Comparison of ENCODE assay signal across 16 cellular contexts in genomic region chr1:206926286-206926685, GRCh38. TPM values are rescaled to one million over a fixed set of nuclear protein-coding genes. Genes with fewer than 3 reads are reported as not detected.
DNase-seq lines count a peak whose midpoint lies in the region; ATAC-seq and TF ChIP-seq lines count a peak whose summit lies in the region.
"Had no signal": no experiment of that assay in that cellular context is flagged by ENCODE, and none has a peak within 500 bp of the region (broad histone marks: within the 10 kb centered on the region; RNA-seq: fewer than 3 reads in every experiment).

No MANE protein-coding gene starts in this region.

- H3K36me3 ChIP-seq in Peyer's patch, result no peaks in the 10 kb centered on the region

- H3K4me1 ChIP-seq in Peyer's patch, result peaks cover 0 to 49% (median 41%) of the 10 kb centered on the region in 4 donors

- H3K27ac ChIP-seq in Peyer's patch, result peak overlapping the region; percentile 11 to 54 (median 50)
- H3K27ac ChIP-seq: RWPE1 had no signal

- no peak overlapping the region for H3K4me3 Mint-ChIP-seq in stimulated activated naive CD8-positive, alpha-beta T cell treated with anti-CD3 and anti-CD28 coated beads, Interleukin-15, Interleukin-2, amounts not matched to agents 100 ng/mL and 50 ng/mL, for 24 hours
- H3K4me3 Mint-ChIP-seq in stimulated activated naive CD8-positive, alpha-beta T cell treated with anti-CD3 and anti-CD28 coated beads, Interleukin-15, amount 100 ng/mL, for 72 hours, result no peak overlapping the region
- H3K4me3 Mint-ChIP-seq: H9 had no signal

- intact Hi-C loops in left colon (cut with DNase I, micrococcal nuclease), result no loop called here

- H3K27me3 ChIP-seq in Peyer's patch, result no peaks in the 10 kb centered on the region

- no peak for TF ChIP-seq CTCF in Peyer's patch (IDR thresholded peaks at IDR 0.05)

- H3K9me3 Mint-ChIP-seq in stimulated activated naive CD8-positive, alpha-beta T cell treated with anti-CD3 and anti-CD28 coated beads, Interleukin-15, Interleukin-2, amounts not matched to agents 100 ng/mL and 50 ng/mL, for 24 hours, result no peaks in the 10 kb centered on the region
- no peaks in the 10 kb centered on the region for H3K9me3 Mint-ChIP-seq in stimulated activated naive CD8-positive, alpha-beta T cell treated with anti-CD3 and anti-CD28 coated beads, Interleukin-15, amount 100 ng/mL, for 72 hours
- H3K9me3 Mint-ChIP-seq: H9 had no signal

- DNase-seq in stimulated activated naive CD8-positive, alpha-beta T cell treated with anti-CD3 and anti-CD28 coated beads, Interleukin-15, amount 100 ng/mL, for 72 hours, result no peak
- DNase-seq in Peyer's patch, result no peak
- no peak for DNase-seq in left colon
- no peak for DNase-seq in NCI-H1436 treated with DMSO at 0.1 percent for 48 hours (lab: John Stamatoyannopoulos, UW)
- DNase-seq in NCI-H82 (lab: John Stamatoyannopoulos, UW), result no peak
- DNase-seq: H9, KBM-7, MV-4-11, NCI-H1436, NCI-H2029 treated with DMSO at 0.1 percent for 48 hours, NCI-H2171 treated with DMSO at 0.1 percent for 48 hours, NCI-H446 treated with DMSO at 0.1 percent for 48 hours had no signal

- peak overlapping the region; percentile 45 for H3K27ac Mint-ChIP-seq in stimulated activated naive CD8-positive, alpha-beta T cell treated with anti-CD3 and anti-CD28 coated beads, Interleukin-15, Interleukin-2, amounts not matched to agents 100 ng/mL and 50 ng/mL, for 24 hours
- no peak overlapping the region for H3K27ac Mint-ChIP-seq in stimulated activated naive CD8-positive, alpha-beta T cell treated with anti-CD3 and anti-CD28 coated beads, Interleukin-15, amount 100 ng/mL, for 72 hours
- H3K27ac Mint-ChIP-seq: H9 had no signal

- H3K4me1 Mint-ChIP-seq in stimulated activated naive CD8-positive, alpha-beta T cell treated with anti-CD3 and anti-CD28 coated beads, Interleukin-15, Interleukin-2, amounts not matched to agents 100 ng/mL and 50 ng/mL, for 24 hours (ENCODE audit: low read depth), result peaks cover 49% of the 10 kb centered on the region
- peaks cover 36% of the 10 kb centered on the region for H3K4me1 Mint-ChIP-seq in stimulated activated naive CD8-positive, alpha-beta T cell treated with anti-CD3 and anti-CD28 coated beads, Interleukin-15, amount 100 ng/mL, for 72 hours
- H3K4me1 Mint-ChIP-seq: H9 had no signal

- H3K27me3 Mint-ChIP-seq in stimulated activated naive CD8-positive, alpha-beta T cell treated with anti-CD3 and anti-CD28 coated beads, Interleukin-15, Interleukin-2, amounts not matched to agents 100 ng/mL and 50 ng/mL, for 24 hours, result no peaks in the 10 kb centered on the region
- no peaks in the 10 kb centered on the region for H3K27me3 Mint-ChIP-seq in stimulated activated naive CD8-positive, alpha-beta T cell treated with anti-CD3 and anti-CD28 coated beads, Interleukin-15, amount 100 ng/mL, for 72 hours

- H3K36me3 Mint-ChIP-seq in stimulated activated naive CD8-positive, alpha-beta T cell treated with anti-CD3 and anti-CD28 coated beads, Interleukin-15, Interleukin-2, amounts not matched to agents 100 ng/mL and 50 ng/mL, for 24 hours (ENCODE audit: low read depth), result no peaks in the 10 kb centered on the region

- H3K4me3 ChIP-seq in Peyer's patch, result no peak overlapping the region

- no peak for ATAC-seq in stimulated activated naive CD8-positive, alpha-beta T cell treated with anti-CD3 and anti-CD28 coated beads, Interleukin-15, amount 100 ng/mL, for 72 hours
- ATAC-seq in left colon, result peak; percentile 26
- ATAC-seq in HG02642 (IDR thresholded peaks at IDR 0.05; ENCODE audit: poor library complexity, unreplicated experiment), result no peak

- no peak for TF ChIP-seq POLR2A in Peyer's patch (IDR thresholded peaks at IDR 0.05)

- H3K9me3 ChIP-seq in Peyer's patch, result no peaks in the 10 kb centered on the region

RNA-seq across cellular contexts. Expression of gene FCMR, which starts 4.5 kb away (rescaled TPM):
- total RNA-seq in Peyer's patch (100 to 1,000 TPM in 1 of 4 donors, 1 to 10 TPM in 3; 7.4 to 248 (median 8.6) TPM), left colon (1 to 10 TPM; 1.6 to 4.8 TPM)
- total RNA-seq: H9 had no signal

RNA-seq across cellular contexts. Expression of gene PIGR, which starts 20.0 kb away (rescaled TPM):
- total RNA-seq in Peyer's patch, result 1,000 to 10,000 TPM in 3 of 4 donors, 100 to 1,000 TPM in 1; 588 to 3,176 (median 2,192) TPM
- total RNA-seq in left colon, result over 10,000 TPM; 10,148 to 12,746 TPM
- total RNA-seq: H9, SK-MEL-5 had no signal

RNA-seq across cellular contexts. Expression of gene IL24, which starts 29.0 kb away (rescaled TPM):
- total RNA-seq in Peyer's patch (not detected), left colon (not detected)
- total RNA-seq: H9 had no signal

RNA-seq across cellular contexts. Expression of gene FCAMR, which starts 44.0 kb away (rescaled TPM):
- 1 to 10 TPM in 1 of 4 donors, under 1 TPM in 2, not detected in 1; 0.85 to 1.5 (median 0.88) TPM for total RNA-seq in Peyer's patch
- 1 to 10 TPM in 1 of 2 donors, under 1 TPM in 1; 0.53 to 1.0 TPM for total RNA-seq in left colon
- total RNA-seq: H9, SK-MEL-5 had no signal
